ENCODE assay signal across 26 cellular contexts in genomic region chr13:29474991-29475390, GRCh38.
A peak's percentile ranks its signal among the peaks of the same experiment; 100 is the strongest.
DNase-seq lines count a peak whose midpoint lies in the region; FAIRE-seq and TF ChIP-seq lines count a peak whose summit lies in the region.
"Had no signal": no experiment of that assay in that cellular context is flagged by ENCODE, and none has a peak within 500 bp of the region (broad histone marks: within the 10 kb centered on the region; RNA-seq: fewer than 3 reads in every experiment).

No MANE protein-coding gene starts in this region.

- no peak overlapping the region for H3K4me3 Mint-ChIP-seq in astrocyte (ENCODE audit: unreplicated experiment)
- H3K4me3 Mint-ChIP-seq: activated CD8-positive, alpha-beta memory T cell treated with anti-CD3 and anti-CD28 coated beads, Interleukin-2, amount 10 ng/mL, durations not matched to agents 7 days and 5 days; activated naive CD8-positive, alpha-beta T cell treated with anti-CD3 and anti-CD28 coated beads, Interleukin-2, amount 50 U/mL, for 24 hours; CD4-positive, alpha-beta T cell; memory B cell; natural killer cell; T-cell had no signal

- no peak overlapping the region for H3K27ac ChIP-seq in astrocyte (ENCODE audit: low read depth, low read length)
- H3K27ac ChIP-seq: gastrocnemius medialis, parathyroid adenoma, skin epidermis had no signal

- H3K79me2 ChIP-seq in astrocyte (ENCODE audit: insufficient read depth, low read length) = no peaks in the 10 kb centered on the region
- H3K79me2 ChIP-seq: parathyroid adenoma had no signal

- DNase-seq in AG09309 (ENCODE audit: low read depth) (peak; percentile 31), HT1080 (ENCODE audit: low read depth) (peak; percentile 66), astrocyte (ENCODE audit: low read depth) (peak; percentile 94), fibroblast of the aortic adventitia (ENCODE audit: low read depth) (peak; percentile 65), NCI-H2081 treated with DMSO at 0.1 percent for 48 hours (lab: John Stamatoyannopoulos, UW) (no peak), HT-29 (ENCODE audit: low spot score) (no peak)
- DNase-seq in stimulated activated CD4-positive, alpha-beta T cell treated with anti-CD3 and anti-CD28 coated beads, Interleukin-4, amount 100 ng/mL, for 24 hours = no peak
- DNase-seq in activated T-cell treated with anti-CD3 and anti-CD28 coated beads, Interleukin-2, amount 50 U/mL, for 48 hours = no peak
- DNase-seq: activated CD4-positive, alpha-beta T cell treated with anti-CD3 and anti-CD28 coated beads for 4 hours; activated CD8-positive, alpha-beta memory T cell treated with anti-CD3 and anti-CD28 coated beads, Interleukin-2, amount 10 ng/mL, durations not matched to agents 7 days and 5 days; activated naive CD8-positive, alpha-beta T cell treated with anti-CD3 and anti-CD28 coated beads, Interleukin-2, amount 50 U/mL, for 24 hours; CD4-positive, alpha-beta T cell; DMS153; gastrocnemius medialis; kidney glomerular epithelial cell; natural killer cell; NCI-H1105 treated with DMSO at 0.1 percent for 48 hours; NCI-H2107; NCI-H526; stimulated activated CD4-positive, alpha-beta T cell treated with anti-CD3 and anti-CD28 coated beads, Interleukin-4, amount 100 ng/mL, for 4 hours; T-cell had no signal

- no peaks in the 10 kb centered on the region for H3K4me1 ChIP-seq in astrocyte (ENCODE audit: insufficient read depth, low read length)
- H3K4me1 ChIP-seq: gastrocnemius medialis, parathyroid adenoma had no signal

- H2AFZ ChIP-seq in astrocyte (ENCODE audit: low read depth, low read length) = no peak overlapping the region
- H2AFZ ChIP-seq: parathyroid adenoma had no signal

- H4K20me1 ChIP-seq in astrocyte (ENCODE audit: insufficient read depth, low read length) = no peaks in the 10 kb centered on the region

- H3K9ac ChIP-seq in astrocyte (ENCODE audit: low read length) = no peak overlapping the region
- H3K9ac ChIP-seq: parathyroid adenoma had no signal

- H3K36me3 Mint-ChIP-seq in astrocyte (ENCODE audit: low read depth, unreplicated experiment) = no peaks in the 10 kb centered on the region
- H3K36me3 Mint-ChIP-seq: activated CD8-positive, alpha-beta memory T cell treated with anti-CD3 and anti-CD28 coated beads, Interleukin-2, amount 10 ng/mL, durations not matched to agents 7 days and 5 days; memory B cell; natural killer cell; T-cell had no signal

- H3K4me2 ChIP-seq in astrocyte (ENCODE audit: low read length) = no peak overlapping the region

- H3K4me3 ChIP-seq in AG09309 (ENCODE audit: control insufficient read depth, low read depth, low read length) (no peak overlapping the region), astrocyte (ENCODE audit: insufficient read depth, low read depth, low read length) (no peak overlapping the region), fibroblast of the aortic adventitia (ENCODE audit: low read depth, low read length) (no peak overlapping the region)
- H3K4me3 ChIP-seq: gastrocnemius medialis, skin epidermis had no signal

- no peaks in the 10 kb centered on the region for H3K9me3 ChIP-seq in astrocyte (ENCODE audit: insufficient read depth, low read depth, low read length)
- H3K9me3 ChIP-seq: gastrocnemius medialis had no signal

- no peaks in the 10 kb centered on the region for H3K4me1 Mint-ChIP-seq in astrocyte (ENCODE audit: low read depth, unreplicated experiment)
- H3K4me1 Mint-ChIP-seq: activated CD8-positive, alpha-beta memory T cell treated with anti-CD3 and anti-CD28 coated beads, Interleukin-2, amount 10 ng/mL, durations not matched to agents 7 days and 5 days; natural killer cell had no signal

- H3K27me3 Mint-ChIP-seq in astrocyte (ENCODE audit: low read depth, unreplicated experiment) = peaks cover 19% of the 10 kb centered on the region

- no peak for FAIRE-seq in astrocyte (lab: Jason Lieb, UNC)
- FAIRE-seq: colon had no signal

- peaks cover 3% of the 10 kb centered on the region for H3K27me3 ChIP-seq in astrocyte (ENCODE audit: insufficient read depth, low read length)
- H3K27me3 ChIP-seq: gastrocnemius medialis had no signal

- H3K27ac Mint-ChIP-seq in astrocyte (ENCODE audit: unreplicated experiment) = no peak overlapping the region
- H3K27ac Mint-ChIP-seq: activated CD8-positive, alpha-beta memory T cell treated with anti-CD3 and anti-CD28 coated beads, Interleukin-2, amount 10 ng/mL, durations not matched to agents 7 days and 5 days; activated naive CD8-positive, alpha-beta T cell treated with anti-CD3 and anti-CD28 coated beads, Interleukin-2, amount 50 U/mL, for 24 hours; activated T-helper 2 cell treated with anti-CD3 and anti-CD28 coated beads, Interferon-gamma antibody, Interleukin-2, Interleukin-4, amounts not matched to agents 10 μg/mL and 5 μg/mL and 100 μg/mL, durations not matched to agents 14 hours and 24 hours and 36 hours; CD4-positive, alpha-beta T cell; memory B cell; natural killer cell; T-cell had no signal

- TF ChIP-seq CTCF in AG09309 (IDR thresholded peaks at IDR 0.05; ENCODE audit: control insufficient read depth, insufficient read depth, low read depth, low read length, missing control alignments) (no peak), astrocyte (IDR thresholded peaks at IDR 0.05; ENCODE audit: insufficient read depth, low read depth, low read length) (no peak), fibroblast of the aortic adventitia (IDR thresholded peaks at IDR 0.05; ENCODE audit: insufficient read depth, low read length) (no peak)

- no peaks in the 10 kb centered on the region for H3K36me3 ChIP-seq in astrocyte (ENCODE audit: insufficient read depth, low read length)
- H3K36me3 ChIP-seq: gastrocnemius medialis had no signal

- no peaks in the 10 kb centered on the region for H3K9me3 Mint-ChIP-seq in astrocyte (ENCODE audit: unreplicated experiment)
- H3K9me3 Mint-ChIP-seq: activated naive CD8-positive, alpha-beta T cell treated with anti-CD3 and anti-CD28 coated beads, Interleukin-2, amount 50 U/mL, for 24 hours; activated T-helper 2 cell treated with anti-CD3 and anti-CD28 coated beads, Interferon-gamma antibody, Interleukin-2, Interleukin-4, amounts not matched to agents 10 μg/mL and 5 μg/mL and 100 μg/mL, durations not matched to agents 14 hours and 24 hours and 36 hours; CD4-positive, alpha-beta T cell; memory B cell; natural killer cell; T-cell had no signal

Comparison
In these comparisons a context has a peak if more than half of its experiments do, and no peak if none do; other contexts are left out.
1. DNase-seq: peak in AG09309 (single experiment), HT1080 (single experiment), astrocyte (single experiment) and fibroblast of the aortic adventitia (single experiment); none in NCI-H2081 treated with DMSO at 0.1 percent for 48 hours (single experiment), stimulated activated CD4-positive, alpha-beta T cell treated with anti-CD3 and anti-CD28 coated beads, Interleukin-4, amount 100 ng/mL, for 24 hours (single experiment), HT-29 (single experiment) and activated T-cell treated with anti-CD3 and anti-CD28 coated beads, Interleukin-2, amount 50 U/mL, for 48 hours (0 of 2).